In the genomic region with DNA sequence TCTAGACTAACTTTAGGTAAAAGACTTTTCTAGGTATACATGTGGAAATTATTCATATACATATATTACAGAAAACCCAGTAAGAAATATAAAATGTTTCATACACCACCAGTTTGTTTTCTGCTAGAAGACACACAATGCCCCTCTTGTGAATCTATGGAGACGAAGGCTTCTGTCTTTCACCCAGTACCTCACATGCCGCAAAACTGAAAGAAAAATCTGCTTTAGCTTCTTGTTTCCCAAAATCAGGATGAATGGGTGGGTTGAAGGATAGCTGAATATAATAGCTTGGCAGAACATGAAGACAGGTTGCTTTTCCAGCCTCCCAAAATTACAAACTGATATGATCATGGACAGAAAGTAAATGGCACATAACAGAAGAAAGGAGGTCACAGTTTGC, we compare ENCODE assay signal across 25 cellular contexts. TPM values are rescaled to one million over a fixed set of nuclear protein-coding genes. Genes with fewer than 3 reads are reported as not detected.
DNase-seq lines count a peak whose midpoint lies in the region; ATAC-seq and TF ChIP-seq lines count a peak whose summit lies in the region.
"Had no signal": no experiment of that assay in that cellular context is flagged by ENCODE, and none has a peak within 500 bp of the region (broad histone marks: within the 10 kb centered on the region; RNA-seq: fewer than 3 reads in every experiment).

No MANE protein-coding gene starts in this region.

- H3K4me3 Mint-ChIP-seq in activated naive CD4-positive, alpha-beta T cell treated with anti-CD3 and anti-CD28 coated beads, Interleukin-2, amount 50 U/mL, for 24 hours, result peak overlapping the region; percentile 11
- H3K4me3 Mint-ChIP-seq: CD4-positive, CD25-positive, alpha-beta regulatory T cell; HFFc6 had no signal

- no peak for ATAC-seq in HG03460 (IDR thresholded peaks at IDR 0.05; ENCODE audit: unreplicated experiment)
- ATAC-seq: Panc1 had no signal

- H3K9me3 Mint-ChIP-seq in activated naive CD4-positive, alpha-beta T cell treated with anti-CD3 and anti-CD28 coated beads, Interleukin-2, amount 50 U/mL, for 24 hours, result no peaks in the 10 kb centered on the region
- H3K9me3 Mint-ChIP-seq: HFFc6 had no signal

- H3K27me3 ChIP-seq in dorsolateral prefrontal cortex, result no peaks in the 10 kb centered on the region
- H3K27me3 ChIP-seq: MG63 had no signal

- DNase-seq in activated naive CD4-positive, alpha-beta T cell treated with Interleukin-2 at 50 U/mL for 16 hours, result no peak
- DNase-seq in dorsolateral prefrontal cortex (no peak), midbrain (lab: John Stamatoyannopoulos, UW) (peak; percentile 10), NCI-H187 treated with DMSO at 0.1 percent for 48 hours (lab: John Stamatoyannopoulos, UW) (no peak), activated gamma-delta T cell (lab: John Stamatoyannopoulos, UW) (no peak)
- DNase-seq: 8988T; ACHN; CD4-positive, CD25-positive, alpha-beta regulatory T cell; GOT3; HFFc6; KG1; MG63; NCI-H1417; NCI-H1694; NCI-H2081 treated with DMSO at 0.1 percent for 48 hours; NCI-H2171; NCI-H226; NCI-H510A; NCI-H69; SHP77 had no signal

- H3K27ac ChIP-seq in dorsolateral prefrontal cortex, result peak overlapping the region in 31 of 59 donors; percentile 2 to 75 (median 36)
- H3K27ac ChIP-seq: RWPE1 had no signal

- TF ChIP-seq CTCF in dorsolateral prefrontal cortex (IDR thresholded peaks at IDR 0.05 in 54 of 56, conservative IDR thresholded peaks at IDR 0.05 in 2 of 56; ENCODE audit: low read depth in 1 of 56, partially characterized antibody in 56 of 56), result no peak

- H3K27me3 Mint-ChIP-seq in activated naive CD4-positive, alpha-beta T cell treated with anti-CD3 and anti-CD28 coated beads, Interleukin-2, amount 50 U/mL, for 24 hours, result no peaks in the 10 kb centered on the region
- H3K27me3 Mint-ChIP-seq: CD4-positive, CD25-positive, alpha-beta regulatory T cell had no signal

- peak overlapping the region in 19 of 59 donors; percentile 2 to 51 (median 25) for H3K4me3 ChIP-seq in dorsolateral prefrontal cortex
- H3K4me3 ChIP-seq: HAP-1, MG63 had no signal

- H3K36me3 Mint-ChIP-seq in activated naive CD4-positive, alpha-beta T cell treated with anti-CD3 and anti-CD28 coated beads, Interleukin-2, amount 50 U/mL, for 24 hours, result peaks cover 10% of the 10 kb centered on the region

- intact Hi-C loops in dorsolateral prefrontal cortex (cut with DNase I), result no loop called here

- H3K27ac Mint-ChIP-seq in activated naive CD4-positive, alpha-beta T cell treated with anti-CD3 and anti-CD28 coated beads, Interleukin-2, amount 50 U/mL, for 24 hours, result no peak overlapping the region
- H3K27ac Mint-ChIP-seq: HFFc6 had no signal

- peaks cover 47% of the 10 kb centered on the region for H3K4me1 Mint-ChIP-seq in activated naive CD4-positive, alpha-beta T cell treated with anti-CD3 and anti-CD28 coated beads, Interleukin-2, amount 50 U/mL, for 24 hours

RNA-seq across cellular contexts. Expression of a gene that starts 1.3 kb away (rescaled TPM):
- 10 to 100 TPM in 3 of 120 experiments, 1 to 10 TPM in 117; 3.2 to 12.0 (median 6.4) TPM for total RNA-seq in dorsolateral prefrontal cortex

RNA-seq across cellular contexts. Expression of a gene that starts 37.8 kb away (rescaled TPM):
- 10 to 100 TPM; 10.0 to 17.4 (median 13.3) TPM for total RNA-seq in dorsolateral prefrontal cortex

RNA-seq across cellular contexts. Expression of a gene that starts 41.0 kb away (rescaled TPM):
- total RNA-seq in dorsolateral prefrontal cortex, result 1 to 10 TPM in 87 of 120 experiments, under 1 TPM in 10, not detected in 23; 0.53 to 6.1 (median 2.2) TPM
- total RNA-seq: HFFc6 had no signal

RNA-seq across cellular contexts. Expression of a gene that starts 53.6 kb away (rescaled TPM):
- not detected for total RNA-seq in dorsolateral prefrontal cortex
- total RNA-seq: CD4-positive, CD25-positive, alpha-beta regulatory T cell; HFFc6 had no signal
